ENCODE assay signal across 15 cellular contexts in the genomic region with DNA sequence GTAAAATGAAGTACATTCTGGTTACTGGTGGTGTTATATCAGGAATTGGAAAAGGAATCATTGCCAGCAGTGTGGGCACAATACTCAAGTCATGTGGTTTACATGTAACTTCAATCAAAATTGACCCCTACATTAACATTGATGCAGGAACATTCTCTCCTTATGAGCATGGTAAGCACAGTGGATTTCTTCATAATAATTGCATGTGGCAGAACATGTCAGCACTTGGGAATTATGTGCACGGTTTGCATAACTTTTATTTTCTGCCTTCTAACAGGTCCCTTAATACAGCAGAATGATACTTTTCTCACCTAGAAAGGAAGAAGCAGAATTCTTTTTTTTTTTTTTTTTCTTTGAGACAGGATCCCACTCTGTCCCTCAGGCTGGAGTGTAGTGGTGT. TPM values are rescaled to one million over a fixed set of nuclear protein-coding genes. Genes with fewer than 3 reads are reported as not detected.
DNase-seq lines count a peak whose midpoint lies in the region; ATAC-seq, FAIRE-seq and TF ChIP-seq lines count a peak whose summit lies in the region.
"Had no signal": no experiment of that assay in that cellular context is flagged by ENCODE, and none has a peak within 500 bp of the region (broad histone marks: within the 10 kb centered on the region; RNA-seq: fewer than 3 reads in every experiment).

No MANE protein-coding gene starts in this region.

- H4K20me1 ChIP-seq in IMR-90 (ENCODE audit: insufficient read depth, low read length) (peaks cover 39% of the 10 kb centered on the region), astrocyte (ENCODE audit: insufficient read depth, low read length) (peaks cover 77% of the 10 kb centered on the region)

- H3K79me2 ChIP-seq in astrocyte (ENCODE audit: insufficient read depth, low read length), result peaks cover 77% of the 10 kb centered on the region

- FAIRE-seq in astrocyte (lab: Jason Lieb, UNC), result no peak
- FAIRE-seq: GM19239 had no signal

- H3K27ac ChIP-seq in IMR-90 (ENCODE audit: insufficient read depth, low read length) (no peak overlapping the region), astrocyte (ENCODE audit: low read depth, low read length) (peak overlapping the region; percentile 35), prostate gland (peak overlapping the region; percentile 35 to 59)
- no peak overlapping the region for H3K27ac ChIP-seq in CD8-positive, alpha-beta memory T cell (ENCODE audit: low read depth, low read length)

- H4K8ac ChIP-seq in IMR-90 (ENCODE audit: low read depth in 2 of 2, low read length in 2 of 2), result no peak overlapping the region

- H3K4me1 ChIP-seq in IMR-90 (ENCODE audit: control insufficient read depth, insufficient read depth, low read length) (peaks cover 30% of the 10 kb centered on the region), astrocyte (ENCODE audit: insufficient read depth, low read length) (peaks cover 49% of the 10 kb centered on the region), prostate gland (replicated peaks) (no peaks in the 10 kb centered on the region)
- H3K4me1 ChIP-seq in CD8-positive, alpha-beta memory T cell (ENCODE audit: insufficient read depth, low read length), result peaks cover 27% of the 10 kb centered on the region

- H2AK9ac ChIP-seq in IMR-90 (replicated peaks; ENCODE audit: low read depth, low read length, poor library complexity), result no peak overlapping the region

- no peak overlapping the region for H3K18ac ChIP-seq in IMR-90 (ENCODE audit: low read depth, low read length)

- no peak overlapping the region for H4K91ac ChIP-seq in IMR-90 (ENCODE audit: insufficient read depth, low read depth, low read length)

- H3K27me3 ChIP-seq in IMR-90 (ENCODE audit: control insufficient read depth, insufficient read depth, low read length), result no peaks in the 10 kb centered on the region
- no peaks in the 10 kb centered on the region for H3K27me3 ChIP-seq in astrocyte (ENCODE audit: insufficient read depth, low read length)
- no peaks in the 10 kb centered on the region for H3K27me3 ChIP-seq in prostate gland (replicated peaks; ENCODE audit: insufficient read depth)
- H3K27me3 ChIP-seq in CD8-positive, alpha-beta memory T cell (ENCODE audit: insufficient read depth, low read length, poor library complexity, severe bottlenecking), result no peaks in the 10 kb centered on the region

- in situ Hi-C loops in IMR-90 (cut with MboI; ENCODE audit: low sequenced_read_pairs), result no loop called here

- H3K9ac ChIP-seq in IMR-90 (ENCODE audit: low read depth, low read length), result no peak overlapping the region
- H3K9ac ChIP-seq in astrocyte (ENCODE audit: low read length), result peak overlapping the region; percentile 15

- H3K36me3 ChIP-seq in IMR-90 (ENCODE audit: control insufficient read depth, insufficient read depth, low read length) (peaks cover 21% of the 10 kb centered on the region), astrocyte (ENCODE audit: insufficient read depth, low read length) (peaks cover 42% of the 10 kb centered on the region), prostate gland (no peaks in the 10 kb centered on the region)
- H3K36me3 ChIP-seq in CD8-positive, alpha-beta memory T cell (ENCODE audit: insufficient read depth, low read length), result peaks cover 32% of the 10 kb centered on the region

- no CpG with 5 or more reads among the region's 1 CpG for WGBS in IMR-90 (ENCODE audit: extremely low coverage in 2 of 2, insufficient read length in 1 of 2), 2 experiments
- 67% methylated on average over 1 of the region's 1 CpG for WGBS in prostate gland

- DNase-seq in AG10803 (ENCODE audit: low read depth) (peak; percentile 53), IMR-90 (no peak), astrocyte (ENCODE audit: low read depth) (no peak), prostate gland (ENCODE audit: low spot score) (no peak), NOMO-1 treated with dmso at 0.1 percent for 144 hours (lab: John Stamatoyannopoulos, UW; ENCODE audit: unreplicated experiment) (no peak)
- no peak for DNase-seq in CD8-positive, alpha-beta memory T cell
- DNase-seq: DMS 273 treated with DMSO at 0.1 percent for 48 hours; midbrain; MV-4-11; nucleus accumbens; stimulated activated CD4-positive, alpha-beta T cell treated with anti-CD3 and anti-CD28 coated beads, Interleukin-4, amount 100 ng/mL, for 4 hours had no signal

- H2AK5ac ChIP-seq in IMR-90 (ENCODE audit: low read depth, low read length), result no peak overlapping the region

- no peak overlapping the region for H3K27ac Mint-ChIP-seq in astrocyte (ENCODE audit: unreplicated experiment)
- H3K27ac Mint-ChIP-seq in CD8-positive, alpha-beta memory T cell, result no peak overlapping the region
- H3K27ac Mint-ChIP-seq: B cell had no signal

- H3K9me3 ChIP-seq in IMR-90 (ENCODE audit: control insufficient read depth, insufficient read depth, low read length), result no peaks in the 10 kb centered on the region
- no peaks in the 10 kb centered on the region for H3K9me3 ChIP-seq in astrocyte (ENCODE audit: insufficient read depth, low read depth, low read length)
- no peaks in the 10 kb centered on the region for H3K9me3 ChIP-seq in prostate gland
- H3K9me3 ChIP-seq in CD8-positive, alpha-beta memory T cell (ENCODE audit: low read length), result no peaks in the 10 kb centered on the region

- no peaks in the 10 kb centered on the region for H3K27me3 Mint-ChIP-seq in astrocyte (ENCODE audit: low read depth, unreplicated experiment)
- H3K27me3 Mint-ChIP-seq in CD8-positive, alpha-beta memory T cell, result no peaks in the 10 kb centered on the region
- H3K27me3 Mint-ChIP-seq: B cell had no signal

- TF ChIP-seq CTCF in AG10803 (conservative IDR thresholded peaks at IDR 0.05; ENCODE audit: low read length) (no peak), IMR-90 (conservative IDR thresholded peaks at IDR 0.05; ENCODE audit: low read depth, low read length) (no peak), astrocyte (IDR thresholded peaks at IDR 0.05; ENCODE audit: insufficient read depth, low read depth, low read length) (no peak), prostate gland (IDR thresholded peaks at IDR 0.05) (no peak)

- H3K9me1 ChIP-seq in IMR-90 (ENCODE audit: insufficient read depth, low read length), result peaks cover 16% of the 10 kb centered on the region

- no peak overlapping the region for H2BK120ac ChIP-seq in IMR-90 (ENCODE audit: low read depth, low read length)

- H3K4me3 Mint-ChIP-seq in astrocyte (ENCODE audit: unreplicated experiment), result peak overlapping the region; percentile 37
- peak overlapping the region in 1 of 7 donors; percentile 31 for H3K4me3 Mint-ChIP-seq in CD8-positive, alpha-beta memory T cell
- H3K4me3 Mint-ChIP-seq: B cell had no signal

- no peak overlapping the region for H3K56ac ChIP-seq in IMR-90 (ENCODE audit: extremely low read depth, insufficient read depth, low read length)

- intact Hi-C loops in IMR-90 (cut with micrococcal nuclease) (no loop called here), prostate gland (cut with DNase I) (no loop called here)

- H2BK5ac ChIP-seq in IMR-90 (ENCODE audit: low read depth, low read length, poor library complexity, severe bottlenecking), result peak overlapping the region; percentile 12

- no TSS peak for BruUV-seq in IMR-90 (replicated peaks; lab: Mats Ljungman, UMichigan)

- H2BK20ac ChIP-seq in IMR-90 (ENCODE audit: low read depth, low read length), result no peak overlapping the region

- H3K14ac ChIP-seq in IMR-90 (replicated peaks; ENCODE audit: low read depth, low read length), result no peak overlapping the region

- H2BK15ac ChIP-seq in IMR-90 (ENCODE audit: low read depth, low read length), result no peak overlapping the region

- peaks cover 48% of the 10 kb centered on the region for H3K4me1 Mint-ChIP-seq in astrocyte (ENCODE audit: low read depth, unreplicated experiment)
- peaks cover 22 to 36% (median 32%) of the 10 kb centered on the region in 3 donors for H3K4me1 Mint-ChIP-seq in CD8-positive, alpha-beta memory T cell

- no peak overlapping the region for H3K4ac ChIP-seq in IMR-90 (ENCODE audit: low read depth, low read length)

- no peak overlapping the region for H2AFZ ChIP-seq in IMR-90 (replicated peaks; ENCODE audit: low read length, poor library complexity)
- H2AFZ ChIP-seq in astrocyte (ENCODE audit: low read depth, low read length), result no peak overlapping the region

- TF ChIP-seq POLR2A in IMR-90 (IDR thresholded peaks at IDR 0.05; ENCODE audit: low read depth, low read length), result no peak
- no peak for TF ChIP-seq POLR2A in prostate gland (IDR thresholded peaks at IDR 0.05)

- peaks cover 28% of the 10 kb centered on the region for H3K36me3 Mint-ChIP-seq in astrocyte (ENCODE audit: low read depth, unreplicated experiment)
- H3K36me3 Mint-ChIP-seq in CD8-positive, alpha-beta memory T cell, result peaks cover 13 to 55% (median 24%) of the 10 kb centered on the region in 3 donors

- H3K4me3 ChIP-seq in AG10803 (ENCODE audit: low read length) (no peak overlapping the region), IMR-90 (ENCODE audit: insufficient read depth, low read depth, low read length) (no peak overlapping the region), astrocyte (ENCODE audit: insufficient read depth, low read depth, low read length) (no peak overlapping the region), prostate gland (no peak overlapping the region)
- H3K4me3 ChIP-seq in CD8-positive, alpha-beta memory T cell (ENCODE audit: low read length), result no peak overlapping the region

- 0 out of 2 replicates have a peak overlapping the region, but pooled peaks have one; percentile 15 for H3K23ac ChIP-seq in IMR-90 (ENCODE audit: low read depth, low read length)

- H3K4me2 ChIP-seq in IMR-90 (ENCODE audit: low read depth, low read length), result no peak overlapping the region
- peak overlapping the region; percentile 51 for H3K4me2 ChIP-seq in astrocyte (ENCODE audit: low read length)

- no peak for TF ChIP-seq RAD21 in IMR-90 (IDR thresholded peaks at IDR 0.05; ENCODE audit: low read length)

- peaks cover 25 to 76% of the 10 kb centered on the region in 2 experiments for H3K79me1 ChIP-seq in IMR-90 (ENCODE audit: low read depth in 1 of 2, low read length in 2 of 2)

- ATAC-seq in IMR-90 (ENCODE audit: low read depth), result no peak
- ATAC-seq in GM19395 (IDR thresholded peaks at IDR 0.05; ENCODE audit: unreplicated experiment), result no peak
- no peak for ATAC-seq in GM21367 (IDR thresholded peaks at IDR 0.05; ENCODE audit: unreplicated experiment)

- H3K9me3 Mint-ChIP-seq in astrocyte (ENCODE audit: unreplicated experiment), result no peaks in the 10 kb centered on the region
- no peaks in the 10 kb centered on the region for H3K9me3 Mint-ChIP-seq in CD8-positive, alpha-beta memory T cell

- CTCF ChIA-PET in IMR-90 (lab: Yijun Ruan, JAX), result no interaction called here
- CTCF ChIA-PET in CD8-positive, alpha-beta memory T cell (lab: Charles Lee), result interaction anchor here (8.1 kb wide), 1 partner anchor 20 kb away, joined by 41 read pairs; no protein-coding TSS in a partner anchor

- POLR2A ChIA-PET in IMR-90 (lab: Charles Lee; ENCODE audit: unreplicated experiment), result no interaction called here
- POLR2A ChIA-PET in CD8-positive, alpha-beta memory T cell (lab: Charles Lee), result no interaction called here

- H4K5ac ChIP-seq in IMR-90 (ENCODE audit: low read depth, low read length), result no peak overlapping the region

- dilution Hi-C loops in IMR-90 (cut with HindIII; ENCODE audit: low sequenced_read_pairs, unreplicated experiment), result no loop called here

RNA-seq across cellular contexts. Expression of a gene that starts 3.8 kb away (rescaled TPM):
- total RNA-seq in IMR-90 (2012; rRNA removed), result 41.0 and 45.5 TPM in 2 replicates
- 40.4 and 43.2 TPM in 2 replicates for polyA plus RNA-seq in IMR-90 (2012; rRNA removed)
- 11.2 and 42.3 TPM in 2 replicates for polyA plus RNA-seq in IMR-90 (2012; cell fraction: cytosol; rRNA removed)
- 23.0 and 58.3 TPM in 2 replicates for polyA plus RNA-seq in IMR-90 (2012; cell fraction: nucleus; rRNA removed; ENCODE audit: low replicate concordance)
- total RNA-seq in astrocyte, result 80.4 and 91.4 TPM in 2 replicates
- total RNA-seq in prostate gland, result 10 to 100 TPM in 1 of 2 donors, 1 to 10 TPM in 1; 8.9 to 56.5 TPM
- total RNA-seq in CD8-positive, alpha-beta memory T cell, result 100 to 1,000 TPM; 151 to 156 TPM
- polyA plus RNA-seq in CD8-positive, alpha-beta memory T cell, result 15.5 TPM

RNA-seq across cellular contexts. Expression of a gene that starts 38.2 kb away (rescaled TPM):
- under 0.01 TPM in 2 replicates for total RNA-seq in IMR-90 (2012; rRNA removed)
- polyA plus RNA-seq in IMR-90 (2012; rRNA removed), result 0.07 and 0.09 TPM in 2 replicates
- 0.02 TPM in 1 of 2 replicates, not detected in the other for polyA plus RNA-seq in IMR-90 (2012; cell fraction: cytosol; rRNA removed)
- 0.30 and 0.76 TPM in 2 replicates for polyA plus RNA-seq in IMR-90 (2012; cell fraction: nucleus; rRNA removed; ENCODE audit: low replicate concordance)
- 0.14 and 0.18 TPM in 2 replicates for total RNA-seq in astrocyte
- total RNA-seq in prostate gland, result 1 to 10 TPM; 2.4 to 5.8 TPM
- under 1 TPM in 1 of 2 experiments, not detected in 1; 0.09 TPM for total RNA-seq in CD8-positive, alpha-beta memory T cell
- polyA plus RNA-seq in CD8-positive, alpha-beta memory T cell, result 0.44 TPM

Comparison
In these comparisons a context has a peak if more than half of its experiments do, and no peak if none do; other contexts are left out.
1. H3K27ac ChIP-seq: peak in astrocyte (single experiment) and prostate gland (2 of 2); none in IMR-90 (single experiment) and CD8-positive, alpha-beta memory T cell (single experiment).